In genomic region chr15:49620658-49621326, GRCh38 we compare ENCODE assay signal across 1 cellular context.
TF ChIP-seq lines count a peak whose summit lies in the region.

Gene DTWD1 (plus strand): TSS chr15:49621048. CDS start chr15:49625168, 4,120 bp downstream.
Gene FAM227B (minus strand): TSS chr15:49620818. CDS start chr15:49615171, 5,647 bp downstream.

TF ChIP-seq in K562, 482 proteins besides CTCF, POLR2A, EP300 and RAD21 (continued from another document and continues in another):
- peak; percentile 78; the same call in 1 of the 2 replicates for TF ChIP-seq REST (CRISPR knock-in tag; IDR thresholded peaks at IDR 0.05; ENCODE audit: low read depth)
- peak; percentile 95 for TF ChIP-seq CEBPG (CRISPR knock-in tag; IDR thresholded peaks at IDR 0.05)
- peak; percentile 70 to 79; a peak in 3 of 4 replicates for TF ChIP-seq CEBPG (tag; conservative IDR thresholded peaks at IDR 0.05 in 1 of 2, IDR thresholded peaks at IDR 0.05 in 1 of 2)
- no peak for TF ChIP-seq ZNF407 (IDR thresholded peaks at IDR 0.05; ENCODE audit: low read depth)
- TF ChIP-seq ZBED1 (IDR thresholded peaks at IDR 0.05) = peak; percentile 25; the same call in 1 of the 2 replicates
- no peak for TF ChIP-seq NCOA2 (IDR thresholded peaks at IDR 0.05; ENCODE audit: partially characterized antibody in 2 of 2)
- no peak for TF ChIP-seq TEAD2 (tag; IDR thresholded peaks at IDR 0.05)
- no peak for TF ChIP-seq ZNF586 (CRISPR knock-in tag; conservative IDR thresholded peaks at IDR 0.05)
- TF ChIP-seq TFAP4 (CRISPR knock-in tag; IDR thresholded peaks at IDR 0.05; ENCODE audit: borderline replicate concordance) = peak; percentile 95
- TF ChIP-seq E2F4 (CRISPR knock-in tag; IDR thresholded peaks at IDR 0.05; ENCODE audit: low read depth) = no peak
- no peak for TF ChIP-seq KDM1A (IDR thresholded peaks at IDR 0.05)
- no peak for TF ChIP-seq PBX2 (CRISPR knock-in tag; IDR thresholded peaks at IDR 0.05; ENCODE audit: low read depth)
- peak; percentile 69 for TF ChIP-seq PBX2 (tag; conservative IDR thresholded peaks at IDR 0.05; ENCODE audit: low read depth)
- TF ChIP-seq CHD1 (IDR thresholded peaks at IDR 0.05; ENCODE audit: low read length) = peak; percentile 80
- TF ChIP-seq EHMT2 (IDR thresholded peaks at IDR 0.05) = no peak
- no peak for TF ChIP-seq GATAD2B (IDR thresholded peaks at IDR 0.05; ENCODE audit: borderline replicate concordance)
- TF ChIP-seq FOXA3 (CRISPR knock-in tag; conservative IDR thresholded peaks at IDR 0.05 in 1 of 2, IDR thresholded peaks at IDR 0.05 in 1 of 2) = peak in 1 of 2 experiments; percentile 77; a peak in 1 of 4 replicates
- no peak for TF ChIP-seq CLOCK (CRISPR knock-in tag; IDR thresholded peaks at IDR 0.05; ENCODE audit: borderline replicate concordance)
- TF ChIP-seq YBX1 (IDR thresholded peaks at IDR 0.05) = no peak
- TF ChIP-seq ZZZ3 (IDR thresholded peaks at IDR 0.05) = no peak
- peak; percentile 60 for TF ChIP-seq BCOR (IDR thresholded peaks at IDR 0.05)
- no peak for TF ChIP-seq SMARCA5 (IDR thresholded peaks at IDR 0.05)
- TF ChIP-seq ZNF699 (CRISPR knock-in tag; IDR thresholded peaks at IDR 0.05; ENCODE audit: insufficient replicate concordance) = no peak
- no peak for TF ChIP-seq RERE (CRISPR knock-in tag; IDR thresholded peaks at IDR 0.05; ENCODE audit: borderline replicate concordance)
- TF ChIP-seq TAF9B (IDR thresholded peaks at IDR 0.05; ENCODE audit: partially characterized antibody) = peak; percentile 86
- TF ChIP-seq ZNF695 (CRISPR knock-in tag; IDR thresholded peaks at IDR 0.05) = no peak
